ENCODE assay signal across 8 cellular contexts in genomic region chr14:64880382-64881121, GRCh38. TPM values are rescaled to one million over a fixed set of nuclear protein-coding genes. Genes with fewer than 3 reads are reported as not detected.
DNase-seq lines count a peak whose midpoint lies in the region; ATAC-seq lines count a peak whose summit lies in the region.

No MANE protein-coding gene starts in this region.

- H3K27ac ChIP-seq in SJCRH30 (no peak overlapping the region), rectal smooth muscle tissue (ENCODE audit: low read depth, low read length) (no peak overlapping the region)

- H3K4me1 ChIP-seq in ES-I3 (ENCODE audit: insufficient read depth, low read length) (no peaks in the 10 kb centered on the region), SJCRH30 (no peaks in the 10 kb centered on the region), rectal smooth muscle tissue (ENCODE audit: control insufficient read depth, insufficient read depth, low read length) (peaks cover 4% of the 10 kb centered on the region)

- no peak overlapping the region for H3K27ac Mint-ChIP-seq in activated naive CD4-positive, alpha-beta T cell treated with anti-CD3 and anti-CD28 coated beads, Interleukin-2, amount 10 ng/mL, durations not matched to agents 7 days and 5 days

- DNase-seq in HT-29 (ENCODE audit: low spot score), result peak; percentile 11
- peak in 1 of 2 experiments; percentile 38 for DNase-seq in SJCRH30
- peak; percentile 76 for DNase-seq in activated naive CD4-positive, alpha-beta T cell treated with anti-CD3 and anti-CD28 coated beads, Interleukin-2, amount 10 ng/mL, durations not matched to agents 7 days and 5 days
- peak; percentile 73 for DNase-seq in left ventricle myocardium superior
- DNase-seq in OCI-M2 (lab: John Stamatoyannopoulos, UW; ENCODE audit: unreplicated experiment), result no peak

- H3K4me3 Mint-ChIP-seq in activated naive CD4-positive, alpha-beta T cell treated with anti-CD3 and anti-CD28 coated beads, Interleukin-2, amount 10 ng/mL, durations not matched to agents 7 days and 5 days, result peak overlapping the region; percentile 79

- H3K36me3 Mint-ChIP-seq in activated naive CD4-positive, alpha-beta T cell treated with anti-CD3 and anti-CD28 coated beads, Interleukin-2, amount 10 ng/mL, durations not matched to agents 7 days and 5 days, result no peaks in the 10 kb centered on the region

- H3K9me3 Mint-ChIP-seq in activated naive CD4-positive, alpha-beta T cell treated with anti-CD3 and anti-CD28 coated beads, Interleukin-2, amount 10 ng/mL, durations not matched to agents 7 days and 5 days, result no peaks in the 10 kb centered on the region

- peaks cover 17% of the 10 kb centered on the region for H3K4me1 Mint-ChIP-seq in activated naive CD4-positive, alpha-beta T cell treated with anti-CD3 and anti-CD28 coated beads, Interleukin-2, amount 10 ng/mL, durations not matched to agents 7 days and 5 days

- peaks cover 89% of the 10 kb centered on the region for H3K27me3 Mint-ChIP-seq in activated naive CD4-positive, alpha-beta T cell treated with anti-CD3 and anti-CD28 coated beads, Interleukin-2, amount 10 ng/mL, durations not matched to agents 7 days and 5 days

- ATAC-seq in left ventricle myocardium superior (peak; percentile 73), HG03135 (IDR thresholded peaks at IDR 0.05; ENCODE audit: unreplicated experiment) (no peak)

- H3K9me3 ChIP-seq in ES-I3 (ENCODE audit: control insufficient read depth, insufficient read depth, low read length), result no peaks in the 10 kb centered on the region
- H3K9me3 ChIP-seq in SJCRH30 (replicated peaks), result no peaks in the 10 kb centered on the region

- intact Hi-C loops in left ventricle myocardium superior (cut with micrococcal nuclease), result no loop called here

- CTCF ChIA-PET in activated naive CD4-positive, alpha-beta T cell treated with anti-CD3 and anti-CD28 coated beads, Interleukin-2, amount 10 ng/mL, durations not matched to agents 7 days and 5 days (lab: Charles Lee), result interaction anchor here (1.0 to 4.0 kb wide), 6 partner anchors 11 to 450 kb away, joined by 3 to 40 read pairs (median 4); no protein-coding TSS in a partner anchor

- H3K4me3 ChIP-seq in SJCRH30 (peak overlapping the region; percentile 43), rectal smooth muscle tissue (ENCODE audit: low read length) (peak overlapping the region; percentile 59)

- H3K27me3 ChIP-seq in SJCRH30, result peaks cover 32% of the 10 kb centered on the region
- H3K27me3 ChIP-seq in rectal smooth muscle tissue (ENCODE audit: control insufficient read depth, insufficient read depth, low read length), result peaks cover 5% of the 10 kb centered on the region

- H3K36me3 ChIP-seq in ES-I3 (ENCODE audit: insufficient read depth, low read length) (no peaks in the 10 kb centered on the region), SJCRH30 (no peaks in the 10 kb centered on the region), rectal smooth muscle tissue (ENCODE audit: control insufficient read depth, insufficient read depth, low read length) (no peaks in the 10 kb centered on the region)

- peak overlapping the region; percentile 60 for H3K9ac ChIP-seq in ES-I3 (ENCODE audit: low read depth, low read length)
- no peak overlapping the region for H3K9ac ChIP-seq in rectal smooth muscle tissue (ENCODE audit: low read length)

RNA-seq across cellular contexts. Expression of gene SPTB, which starts 0.8 kb away (rescaled TPM):
- under 0.01 and 0.03 TPM in 2 replicates for total RNA-seq in HT-29 (2014; rRNA removed; shearing (Covaris generic))
- total RNA-seq in SJCRH30 (2014; rRNA removed; shearing (Covaris generic)), result 1.4 TPM in 2 replicates
- total RNA-seq in left ventricle myocardium superior, result 93.1 TPM

RNA-seq across cellular contexts. Expression of gene CHURC1, which starts 33.7 kb away (rescaled TPM):
- total RNA-seq in HT-29 (2014; rRNA removed; shearing (Covaris generic)), result 13.9 TPM in 2 replicates
- total RNA-seq in SJCRH30 (2014; rRNA removed; shearing (Covaris generic)), result 33.1 and 33.3 TPM in 2 replicates
- 91.3 TPM for total RNA-seq in left ventricle myocardium superior

Comparison
In these comparisons a context has a peak if more than half of its experiments do, and no peak if none do; other contexts are left out.
1. RNA of gene SPTB, which starts 0.8 kb away (total RNA-seq): 93.1 TPM in left ventricle myocardium superior (single experiment); 1.4 TPM in SJCRH30 and under 0.01 to 0.03 TPM in HT-29; every median in the first group is over 10 times any median in the second.